ENCODE assay signal across 10 cellular contexts in the genomic region with DNA sequence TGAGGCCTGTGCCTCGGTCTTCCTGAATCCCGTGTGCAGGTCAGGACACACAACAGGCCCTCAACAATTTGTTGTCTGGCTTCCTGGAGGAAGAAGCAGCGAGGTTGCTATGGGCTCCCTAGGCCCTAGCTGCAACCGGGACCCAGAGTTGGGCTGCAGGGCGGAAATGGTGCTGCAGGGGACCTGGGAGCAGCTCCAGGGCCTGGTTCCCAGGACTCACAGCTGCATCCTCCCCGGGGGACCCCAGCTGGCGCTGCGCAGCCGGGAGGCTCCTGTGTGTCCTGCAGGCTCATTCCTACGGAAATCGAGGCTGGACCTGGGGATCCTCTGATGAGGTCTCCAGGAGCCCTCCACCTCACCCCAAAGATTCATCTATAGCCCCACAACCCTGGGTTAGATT. TPM values are rescaled to one million over a fixed set of nuclear protein-coding genes. Genes with fewer than 3 reads are reported as not detected.
DNase-seq lines count a peak whose midpoint lies in the region; ATAC-seq and TF ChIP-seq lines count a peak whose summit lies in the region.
"Had no signal": no experiment of that assay in that cellular context is flagged by ENCODE, and none has a peak within 500 bp of the region (broad histone marks: within the 10 kb centered on the region; RNA-seq: fewer than 3 reads in every experiment).

No MANE protein-coding gene starts in this region.

- POLR2A ChIA-PET in T-cell (lab: Charles Lee), result no interaction called here

- peak overlapping the region in 2 of 3 donors; percentile 77 to 89 for H3K4me3 Mint-ChIP-seq in T-cell
- H3K4me3 Mint-ChIP-seq in chondrocyte (ENCODE audit: unreplicated experiment), result no peak overlapping the region

- H3K4me1 ChIP-seq in DOHH2 (ENCODE audit: control insufficient read depth, low read length) (peaks cover 27% of the 10 kb centered on the region), gastroesophageal sphincter (peaks cover 0 to 64% (median 21%) of the 10 kb centered on the region in 3 donors), sigmoid colon (peaks cover 0 to 56% (median 43%) of the 10 kb centered on the region in 4 donors)

- peaks cover 29 to 39% (median 38%) of the 10 kb centered on the region in 3 donors for H3K4me1 Mint-ChIP-seq in T-cell
- peaks cover 27% of the 10 kb centered on the region for H3K4me1 Mint-ChIP-seq in chondrocyte (ENCODE audit: low read depth)

- DNase-seq in T-cell (no peak), sigmoid colon (no peak), chondrocyte (ENCODE audit: low spot score) (no peak), NCI-H345 (lab: John Stamatoyannopoulos, UW) (no peak), NAMALWA (ENCODE audit: low spot score) (no peak)
- DNase-seq: NCI-H1092 treated with DMSO at 0.1 percent for 48 hours had no signal

- 62% methylated on average over 3 of the region's 11 CpGs; no CpG with 5 or more reads in 1 of the 2 donors for WGBS in gastroesophageal sphincter (ENCODE audit: low coverage in 1 of 2), 2 donors
- WGBS in sigmoid colon, 2 donors, result 84 to 90% methylated on average over 11 of the region's 11 CpGs

- H3K9me3 Mint-ChIP-seq in T-cell (no peaks in the 10 kb centered on the region), chondrocyte (ENCODE audit: low read depth) (no peaks in the 10 kb centered on the region)

- peaks cover 2% of the 10 kb centered on the region; the same call in 1 of the 2 replicates for H3F3A ChIP-seq in DOHH2 (ENCODE audit: control insufficient read depth, insufficient read depth)

- ATAC-seq in T-cell (replicated peaks in 1 of 4) (no peak), gastroesophageal sphincter (no peak), GM18907 (IDR thresholded peaks at IDR 0.05; ENCODE audit: unreplicated experiment) (no peak)

- H3K36me3 Mint-ChIP-seq in T-cell, result no peaks in the 10 kb centered on the region
- no peaks in the 10 kb centered on the region for H3K36me3 Mint-ChIP-seq in chondrocyte (ENCODE audit: low read depth)

- peaks cover 8% of the 10 kb centered on the region for H3K79me2 ChIP-seq in DOHH2 (ENCODE audit: control insufficient read depth, low read length)

- H3K27me3 ChIP-seq in DOHH2 (ENCODE audit: control insufficient read depth, low read length), result peaks cover 3% of the 10 kb centered on the region; the same call in 1 of the 2 replicates
- H3K27me3 ChIP-seq in gastroesophageal sphincter, result peaks cover 10% of the 10 kb centered on the region
- no peaks in the 10 kb centered on the region for H3K27me3 ChIP-seq in sigmoid colon
- H3K27me3 ChIP-seq: adrenal gland had no signal

- no peaks in the 10 kb centered on the region for H3K9me2 ChIP-seq in DOHH2 (replicated peaks; ENCODE audit: control insufficient read depth, low read length)

- H3K27me3 Mint-ChIP-seq in T-cell (peaks cover 0 to under 1% of the 10 kb centered on the region in 2 donors), chondrocyte (ENCODE audit: low read depth) (no peaks in the 10 kb centered on the region)

- no peak for TF ChIP-seq POLR2A in gastroesophageal sphincter (IDR thresholded peaks at IDR 0.05)
- no peak for TF ChIP-seq POLR2A in sigmoid colon (IDR thresholded peaks at IDR 0.05)

- CTCF ChIA-PET in T-cell (lab: Charles Lee), result no interaction called here

- no peaks in the 10 kb centered on the region for H3K9me3 ChIP-seq in DOHH2 (ENCODE audit: control insufficient read depth, insufficient read depth, low read length)
- H3K9me3 ChIP-seq in gastroesophageal sphincter, result no peaks in the 10 kb centered on the region
- no peaks in the 10 kb centered on the region for H3K9me3 ChIP-seq in sigmoid colon
- H3K9me3 ChIP-seq: adrenal gland had no signal

- H3K27ac ChIP-seq in DOHH2 (ENCODE audit: low read depth, low read length) (peak overlapping the region; percentile 57), gastroesophageal sphincter (peak overlapping the region in 3 of 4 donors; percentile 16 to 78 (median 77)), sigmoid colon (peak overlapping the region; percentile 59 to 97 (median 95))

- TF ChIP-seq CTCF in DOHH2 (IDR thresholded peaks at IDR 0.05; ENCODE audit: low read depth, low read length, poor library complexity, severe bottlenecking) (no peak), gastroesophageal sphincter (IDR thresholded peaks at IDR 0.05) (no peak), sigmoid colon (IDR thresholded peaks at IDR 0.05) (no peak), chondrocyte (IDR thresholded peaks at IDR 0.05) (no peak)

- H3K36me3 ChIP-seq in DOHH2 (ENCODE audit: control insufficient read depth, low read length), result no peaks in the 10 kb centered on the region
- H3K36me3 ChIP-seq in gastroesophageal sphincter, result no peaks in the 10 kb centered on the region
- no peaks in the 10 kb centered on the region for H3K36me3 ChIP-seq in sigmoid colon
- H3K36me3 ChIP-seq: adrenal gland had no signal

- H3K4me3 ChIP-seq in DOHH2 (ENCODE audit: low read length), result peak overlapping the region; percentile 62; the same call in 1 of the 2 replicates
- no peak overlapping the region for H3K4me3 ChIP-seq in gastroesophageal sphincter
- peak overlapping the region in 1 of 4 donors; percentile 93 for H3K4me3 ChIP-seq in sigmoid colon

- TF ChIP-seq EP300 in gastroesophageal sphincter (IDR thresholded peaks at IDR 0.05) (no peak), sigmoid colon (IDR thresholded peaks at IDR 0.05) (no peak)

- H4K20me1 ChIP-seq in DOHH2 (ENCODE audit: control insufficient read depth, insufficient read depth, low read depth, low read length), result no peaks in the 10 kb centered on the region

- H3K27ac Mint-ChIP-seq in T-cell, result peak overlapping the region; percentile 98 to 99
- H3K27ac Mint-ChIP-seq in chondrocyte (ENCODE audit: unreplicated experiment), result no peak overlapping the region

- intact Hi-C loops in sigmoid colon (cut with DNase I), result loop anchor here (5.0 kb wide), 5 partner anchors 61 to 236 kb away; partner anchors contain the start of genes CHAF1A, DPP9, PLIN4 and SEMA6B

- H3K4me2 ChIP-seq in DOHH2 (ENCODE audit: low read length), result peak overlapping the region; percentile 66

RNA-seq across cellular contexts. Expression of gene TNFAIP8L1, which starts 1.0 kb away (rescaled TPM):
- total RNA-seq in T-cell, result 10 to 100 TPM; 10.8 to 23.0 (median 19.5) TPM
- 10 to 100 TPM in 1 of 4 donors, 1 to 10 TPM in 3; 5.8 to 16.4 (median 7.0) TPM for total RNA-seq in gastroesophageal sphincter
- 10 to 100 TPM; 18.9 to 25.2 (median 20.0) TPM for total RNA-seq in sigmoid colon
- 10 to 100 TPM in 1 of 3 donors, 1 to 10 TPM in 2; 3.7 to 17.1 (median 4.8) TPM for polyA plus RNA-seq in sigmoid colon
- 2.0 to 4.2 TPM (median 3.9 TPM) in 3 replicates for total RNA-seq in chondrocyte

RNA-seq across cellular contexts. Expression of gene MYDGF, which starts 31.8 kb away (rescaled TPM):
- total RNA-seq in T-cell, result 10 to 100 TPM; 27.5 to 46.4 (median 38.3) TPM
- 10 to 100 TPM; 20.5 to 44.6 (median 30.1) TPM for total RNA-seq in gastroesophageal sphincter
- 10 to 100 TPM; 25.7 to 37.4 (median 34.0) TPM for total RNA-seq in sigmoid colon
- 100 to 1,000 TPM in 1 of 3 donors, 10 to 100 TPM in 2; 34.2 to 200 (median 55.3) TPM for polyA plus RNA-seq in sigmoid colon
- total RNA-seq in chondrocyte, result 124 to 130 TPM (median 124 TPM) in 3 replicates
